Comparison of ENCODE assay signal across 1 cellular context in genomic region chr5:123125953-123126352, GRCh38.
TF ChIP-seq lines count a peak whose summit lies in the region.

No MANE protein-coding gene starts in this region.

TF ChIP-seq in IMR-90, 13 proteins besides CTCF, POLR2A, EP300 and RAD21 (continued from another document):
- TF ChIP-seq, protein P1, sequence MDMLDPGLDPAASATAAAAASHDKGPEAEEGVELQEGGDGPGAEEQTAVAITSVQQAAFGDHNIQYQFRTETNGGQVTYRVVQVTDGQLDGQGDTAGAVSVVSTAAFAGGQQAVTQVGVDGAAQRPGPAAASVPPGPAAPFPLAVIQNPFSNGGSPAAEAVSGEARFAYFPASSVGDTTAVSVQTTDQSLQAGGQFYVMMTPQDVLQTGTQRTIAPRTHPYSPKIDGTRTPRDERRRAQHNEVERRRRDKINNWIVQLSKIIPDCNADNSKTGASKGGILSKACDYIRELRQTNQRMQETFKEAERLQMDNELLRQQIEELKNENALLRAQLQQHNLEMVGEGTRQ (IDR thresholded peaks at IDR 0.05; ENCODE audit: low read depth, low read length): no peak
- TF ChIP-seq MAFK (IDR thresholded peaks at IDR 0.05; ENCODE audit: low read depth, low read length) (no peak), CEBPB (IDR thresholded peaks at IDR 0.05; ENCODE audit: low read depth, low read length) (no peak), FOS (IDR thresholded peaks at IDR 0.05; ENCODE audit: low read depth, low read length) (peak; percentile 82), CHD1 (IDR thresholded peaks at IDR 0.05; ENCODE audit: low read depth, low read length) (no peak)
